21 cellular contexts compared by ENCODE assay signal in the genomic region with DNA sequence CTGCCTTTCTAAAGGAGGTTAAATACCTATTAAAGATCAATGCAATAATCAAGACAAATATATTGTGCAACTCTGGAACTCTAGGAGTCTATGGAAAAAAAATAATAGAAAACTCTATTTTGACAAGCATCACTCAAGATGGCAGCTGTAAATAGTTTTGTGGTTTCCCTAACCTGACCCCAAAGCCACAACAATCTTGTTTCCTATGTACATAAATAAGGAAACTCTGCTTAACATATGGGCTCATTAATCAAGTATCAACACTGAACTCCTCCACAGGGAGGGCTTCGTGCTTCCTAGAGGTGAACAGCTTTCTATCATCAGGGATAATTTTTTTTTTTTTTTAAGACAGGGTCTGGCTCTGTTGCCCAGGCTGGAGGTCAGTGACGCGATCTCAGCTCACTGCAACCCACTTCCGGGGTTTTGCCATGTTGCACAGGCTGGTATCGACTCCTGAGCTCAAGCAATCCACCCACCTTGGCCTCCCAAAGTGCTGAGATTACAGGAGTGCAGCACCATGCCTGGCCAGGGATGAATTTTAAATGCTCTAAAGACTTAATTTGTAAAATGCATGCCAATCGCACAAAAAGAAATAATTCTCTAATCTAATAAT. TPM values are rescaled to one million over a fixed set of nuclear protein-coding genes. Genes with fewer than 3 reads are reported as not detected.
DNase-seq lines count a peak whose midpoint lies in the region; ATAC-seq, FAIRE-seq and TF ChIP-seq lines count a peak whose summit lies in the region.
"Had no signal": no experiment of that assay in that cellular context is flagged by ENCODE, and none has a peak within 500 bp of the region (broad histone marks: within the 10 kb centered on the region; RNA-seq: fewer than 3 reads in every experiment).

No MANE protein-coding gene starts in this region.

- H2AFZ ChIP-seq in K562 (ENCODE audit: low read depth, low read length) (no peak overlapping the region), smooth muscle cell (ENCODE audit: low read depth) (no peak overlapping the region)

- no TSS peak for BruUV-seq in K562 (replicated peaks; lab: Mats Ljungman, UMichigan)

- FAIRE-seq in K562 (lab: Jason Lieb, UNC), result no peak
- FAIRE-seq: TTC549 had no signal

- H3K4me3 ChIP-seq in left ventricle myocardium inferior (no peak overlapping the region), K562 (no peak overlapping the region), smooth muscle cell (no peak overlapping the region), dorsolateral prefrontal cortex (no peak overlapping the region)
- H3K4me3 ChIP-seq: Peyer's patch, sigmoid colon, thoracic aorta had no signal

- peaks cover 74% of the 10 kb centered on the region for H3K36me3 ChIP-seq in left ventricle myocardium inferior
- H3K36me3 ChIP-seq in K562 (ENCODE audit: control insufficient read depth, insufficient read depth, low read length), result peaks cover 63% of the 10 kb centered on the region
- no peaks in the 10 kb centered on the region for H3K36me3 ChIP-seq in smooth muscle cell (ENCODE audit: low read depth)

- H3K27ac ChIP-seq in left ventricle myocardium inferior (replicated peaks), result peak overlapping the region; percentile 73
- H3K27ac ChIP-seq in K562 (ENCODE audit: extremely low read depth, low read depth, low read length), result no peak overlapping the region
- H3K27ac ChIP-seq in smooth muscle cell (ENCODE audit: low read depth), result no peak overlapping the region
- peak overlapping the region in 8 of 59 donors; percentile 3 to 42 (median 16) for H3K27ac ChIP-seq in dorsolateral prefrontal cortex
- H3K27ac ChIP-seq: Peyer's patch, sigmoid colon, thoracic aorta had no signal

- H3K9me1 ChIP-seq in K562 (ENCODE audit: control insufficient read depth, insufficient read depth, low read length), result no peaks in the 10 kb centered on the region

- WGBS in K562 (ENCODE audit: insufficient coverage, low coverage, missing lambda C conversion rate), result 89% methylated on average over 6 of the region's 6 CpGs
- 98% methylated on average over 6 of the region's 6 CpGs for WGBS in smooth muscle cell (ENCODE audit: low lambda C conversion rate)

- H3F3A ChIP-seq in smooth muscle cell (ENCODE audit: low read depth), result no peaks in the 10 kb centered on the region

- no peak overlapping the region for H3K4me2 ChIP-seq in K562 (ENCODE audit: insufficient read depth, low read length)
- H3K4me2 ChIP-seq in smooth muscle cell, result no peak overlapping the region
- H3K4me2 ChIP-seq: SK-N-SH had no signal

- H3K79me2 ChIP-seq in K562 (ENCODE audit: control insufficient read depth, insufficient read depth, low read length) (no peaks in the 10 kb centered on the region), smooth muscle cell (ENCODE audit: low read depth) (no peaks in the 10 kb centered on the region)

- no peak overlapping the region for H3K4me3 Mint-ChIP-seq in stimulated activated naive CD8-positive, alpha-beta T cell treated with anti-CD3 and anti-CD28 coated beads, Interleukin-15, amount 100 ng/mL, for 72 hours
- H3K4me3 Mint-ChIP-seq: activated naive CD4-positive, alpha-beta T cell treated with anti-CD3 and anti-CD28 coated beads for 36 hours; brain had no signal

- H3K27me3 Mint-ChIP-seq in stimulated activated naive CD8-positive, alpha-beta T cell treated with anti-CD3 and anti-CD28 coated beads, Interleukin-15, amount 100 ng/mL, for 72 hours, result no peaks in the 10 kb centered on the region
- H3K27me3 Mint-ChIP-seq: brain had no signal

- H4K20me1 ChIP-seq in K562 (replicated peaks; ENCODE audit: control insufficient read depth, insufficient read depth, low read length) (peaks cover 3% of the 10 kb centered on the region), smooth muscle cell (ENCODE audit: low read depth) (peaks cover 37% of the 10 kb centered on the region)

- H3K27ac Mint-ChIP-seq in stimulated activated naive CD8-positive, alpha-beta T cell treated with anti-CD3 and anti-CD28 coated beads, Interleukin-15, amount 100 ng/mL, for 72 hours, result no peak overlapping the region
- H3K27ac Mint-ChIP-seq: activated naive CD4-positive, alpha-beta T cell treated with anti-CD3 and anti-CD28 coated beads for 36 hours had no signal

- intact Hi-C loops in left ventricle myocardium inferior (cut with micrococcal nuclease), result no loop called here
- intact Hi-C loops in Right ventricle myocardium superior (cut with DNase I), result no loop called here
- intact Hi-C loops in K562 (cut with micrococcal nuclease), result no loop called here
- intact Hi-C loops in dorsolateral prefrontal cortex (cut with DNase I), result no loop called here

- H3K9ac ChIP-seq in K562 (ENCODE audit: insufficient read depth in 1 of 2, low read depth in 2 of 2, low read length in 2 of 2), result no peak overlapping the region
- no peak overlapping the region for H3K9ac ChIP-seq in smooth muscle cell (ENCODE audit: low read depth)
- H3K9ac ChIP-seq: SK-N-SH had no signal

- H3K4me1 Mint-ChIP-seq in stimulated activated naive CD8-positive, alpha-beta T cell treated with anti-CD3 and anti-CD28 coated beads, Interleukin-15, amount 100 ng/mL, for 72 hours, result peaks cover 39% of the 10 kb centered on the region

- ATAC-seq in Right ventricle myocardium superior (ENCODE audit: poor library complexity) (no peak), K562 (no peak)
- ATAC-seq in stimulated activated naive CD8-positive, alpha-beta T cell treated with anti-CD3 and anti-CD28 coated beads, Interleukin-15, amount 100 ng/mL, for 72 hours, result peak; percentile 43

- H3K27me3 ChIP-seq in left ventricle myocardium inferior (ENCODE audit: low read depth), result no peaks in the 10 kb centered on the region
- no peaks in the 10 kb centered on the region for H3K27me3 ChIP-seq in K562 (ENCODE audit: control insufficient read depth in 2 of 2, insufficient read depth in 2 of 2, low read length in 2 of 2)
- H3K27me3 ChIP-seq in smooth muscle cell (ENCODE audit: low read depth), result no peaks in the 10 kb centered on the region
- no peaks in the 10 kb centered on the region for H3K27me3 ChIP-seq in dorsolateral prefrontal cortex
- H3K27me3 ChIP-seq: Peyer's patch, sigmoid colon had no signal

- TF ChIP-seq CTCF in left ventricle myocardium inferior (IDR thresholded peaks at IDR 0.05; ENCODE audit: borderline replicate concordance) (no peak), K562 (IDR thresholded peaks at IDR 0.05 in 2 of 3, conservative IDR thresholded peaks at IDR 0.05 in 1 of 3; ENCODE audit: insufficient read depth in 2 of 3, low read depth in 1 of 3, low read length in 3 of 3) (no peak), smooth muscle cell (IDR thresholded peaks at IDR 0.05; ENCODE audit: borderline replicate concordance, insufficient read depth, poor library complexity, severe bottlenecking) (no peak), dorsolateral prefrontal cortex (IDR thresholded peaks at IDR 0.05 in 54 of 56, conservative IDR thresholded peaks at IDR 0.05 in 2 of 56; ENCODE audit: low read depth in 1 of 56, partially characterized antibody in 56 of 56) (no peak)

- in situ Hi-C loops in K562 (cut with MboI), result no loop called here

- TF ChIP-seq POLR2A in K562 (conservative IDR thresholded peaks at IDR 0.05), result no peak

- CTCF ChIA-PET in K562 (lab: Yijun Ruan, JAX; ENCODE audit: low intra/inter-chr PET ratio), result no interaction called here

- H3K9me3 ChIP-seq in left ventricle myocardium inferior (replicated peaks), result no peaks in the 10 kb centered on the region
- H3K9me3 ChIP-seq in K562 (replicated peaks; ENCODE audit: control insufficient read depth, insufficient read depth, low read depth, low read length), result no peaks in the 10 kb centered on the region
- no peaks in the 10 kb centered on the region for H3K9me3 ChIP-seq in smooth muscle cell (replicated peaks; ENCODE audit: low read depth)
- H3K9me3 ChIP-seq: Peyer's patch, sigmoid colon, SK-N-SH, thoracic aorta had no signal

- DNase-seq in left ventricle myocardium inferior (no peak), Right ventricle myocardium superior (no peak), MV-4-11 (lab: John Stamatoyannopoulos, UW) (peak; percentile 47), K562 (ENCODE audit: extremely low read depth in 1 of 4, low spot score in 3 of 4) (no peak), smooth muscle cell (lab: John Stamatoyannopoulos, UW; ENCODE audit: unreplicated experiment) (no peak), dorsolateral prefrontal cortex (no peak), retina (no peak)
- no peak for DNase-seq in stimulated activated naive CD8-positive, alpha-beta T cell treated with anti-CD3 and anti-CD28 coated beads, Interleukin-15, amount 100 ng/mL, for 72 hours
- DNase-seq: activated naive CD4-positive, alpha-beta T cell treated with anti-CD3 and anti-CD28 coated beads for 36 hours; DMS 273 treated with DMSO at 0.1 percent for 48 hours; hippocampal formation; NCI-H1092 treated with DMSO at 0.1 percent for 48 hours; NCI-H2171; nucleus accumbens; Peyer's patch; sigmoid colon; SK-N-SH; stimulated activated CD4-positive, alpha-beta T cell treated with anti-CD3 and anti-CD28 coated beads, Interleukin-2, amount 100 ng/mL, for 48 hours had no signal

- H3K4me1 ChIP-seq in left ventricle myocardium inferior (peaks cover 91% of the 10 kb centered on the region), K562 (replicated peaks in 1 of 2; ENCODE audit: control insufficient read depth in 2 of 2, insufficient read depth in 2 of 2, low read length in 2 of 2) (0 out of 5 replicates have a peak, but pooled peaks cover 0 to 3% of the 10 kb centered on the region in 2 experiments), smooth muscle cell (ENCODE audit: low read depth) (peaks cover 5% of the 10 kb centered on the region)

- TF ChIP-seq RAD21 in K562 (CRISPR knock-in tag; conservative IDR thresholded peaks at IDR 0.05 in 1 of 2, IDR thresholded peaks at IDR 0.05 in 1 of 2), result no peak

- POLR2A ChIA-PET in K562 (lab: Yijun Ruan, JAX), result interaction anchor here (0.6 to 1.5 kb wide), 2 partner anchors 14 to 847 kb away, joined by 3 to 4 read pairs; no protein-coding TSS in a partner anchor

- no peak for TF ChIP-seq EP300 in K562 (IDR thresholded peaks at IDR 0.05; ENCODE audit: low read length)

- H3K9me3 Mint-ChIP-seq in stimulated activated naive CD8-positive, alpha-beta T cell treated with anti-CD3 and anti-CD28 coated beads, Interleukin-15, amount 100 ng/mL, for 72 hours, result no peaks in the 10 kb centered on the region
- H3K9me3 Mint-ChIP-seq: activated naive CD4-positive, alpha-beta T cell treated with anti-CD3 and anti-CD28 coated beads for 36 hours; brain had no signal

RNA-seq across cellular contexts. Expression of gene ARHGAP17, which starts 42.5 kb away (rescaled TPM):
- total RNA-seq in left ventricle myocardium inferior (53.7 TPM), Right ventricle myocardium superior (54.8 TPM), K562 (2014; rRNA removed) (10.9 and 14.4 TPM in 2 replicates), K562 (2014; rRNA removed; fragmentation: Illumina TruSeq; extraction: Trizol) (13.6 and 14.0 TPM in 2 replicates), K562 (2015; rRNA removed; fragmentation: Illumina TruSeq; extraction: Trizol) (10.4 and 14.4 TPM in 2 replicates), K562 (2021) (39.5 and 45.1 TPM in 2 replicates), smooth muscle cell (24.1 and 34.6 TPM in 2 replicates), dorsolateral prefrontal cortex (10 to 100 TPM; 28.6 to 95.8 (median 54.2) TPM)
- total RNA-seq in K562 (2011; cell fraction: chromatin; rRNA removed; ENCODE audit: low replicate concordance), result 86.7 and 111 TPM in 2 replicates
- 35.9 and 49.1 TPM in 2 replicates for total RNA-seq in K562 (2011; cell fraction: nucleolus; rRNA removed)
- total RNA-seq in K562 (2011; cell fraction: nucleoplasm; rRNA removed), result 72.0 and 106 TPM in 2 replicates
- polyA plus RNA-seq in K562 (2011; rRNA removed) (9.9 and 10.6 TPM in 2 replicates), K562 (2014; fragmentation: Illumina TruSeq; extraction: Trizol) (32.7 and 41.5 TPM in 2 replicates), K562 (2014; fragmentation: Nextera tagmentation; extraction: Ambion mirVana) (1 to 10 TPM; 5.8 to 8.0 TPM), K562 (2014; rRNA removed) (18.1 and 22.8 TPM in 2 replicates), smooth muscle cell (38.3 and 40.5 TPM in 2 replicates)
- polyA plus RNA-seq in K562 (2011; cell fraction: cytosol; rRNA removed), result 8.3 and 9.3 TPM in 2 replicates
- 27.4 and 27.8 TPM in 2 replicates for polyA plus RNA-seq in K562 (2011; cell fraction: nucleus; rRNA removed)
- polyA plus RNA-seq in K562 (2012), result 19.4 and 26.5 TPM in 2 replicates
- polyA minus RNA-seq in K562 (2011; rRNA and poly(A)+ RNA removed), result 23.2 and 25.8 TPM in 2 replicates
- 13.8 and 19.8 TPM in 2 replicates for polyA minus RNA-seq in K562 (2011; cell fraction: cytosol; rRNA and poly(A)+ RNA removed)
- 16.4 and 22.4 TPM in 2 replicates for polyA minus RNA-seq in K562 (2011; cell fraction: nucleus; rRNA and poly(A)+ RNA removed)
